Comparison of ENCODE assay signal across 8 cellular contexts in genomic region chr15:68817304-68818087, GRCh38. TPM values are rescaled to one million over a fixed set of nuclear protein-coding genes. Genes with fewer than 3 reads are reported as not detected.
DNase-seq lines count a peak whose midpoint lies in the region; ATAC-seq and TF ChIP-seq lines count a peak whose summit lies in the region.

No MANE protein-coding gene starts in this region.

- H3K9me3 ChIP-seq in endodermal cell (ENCODE audit: control insufficient read depth, low read length), result no peaks in the 10 kb centered on the region

- no peaks in the 10 kb centered on the region for H3K27me3 ChIP-seq in endodermal cell (ENCODE audit: control insufficient read depth, insufficient read depth, low read length, poor library complexity, severe bottlenecking)

- H3K27ac Mint-ChIP-seq in endodermal cell, result peak overlapping the region; percentile 98

- peaks cover 8% of the 10 kb centered on the region for H3K27me3 Mint-ChIP-seq in endodermal cell (ENCODE audit: insufficient read depth)

- peak overlapping the region; percentile 96 for H3K4me3 ChIP-seq in endodermal cell (ENCODE audit: low read length)

- peak overlapping the region; percentile 91 for H3K9ac ChIP-seq in endodermal cell (ENCODE audit: extremely low read depth, low read length, poor library complexity, severe bottlenecking)

- peak overlapping the region; percentile 91 for H3K4me3 Mint-ChIP-seq in endodermal cell

- ATAC-seq in HG02885 (IDR thresholded peaks at IDR 0.05; ENCODE audit: poor library complexity, unreplicated experiment) (peak; percentile 26), HG03469 (IDR thresholded peaks at IDR 0.05; ENCODE audit: unreplicated experiment) (no peak)

- DNase-seq in GF-D8 (lab: John Stamatoyannopoulos, UW) (peak; percentile 58), NOMO-1 (lab: John Stamatoyannopoulos, UW; ENCODE audit: unreplicated experiment in 2 of 2) (peak; percentile 75 to 79), endodermal cell (peak; percentile 86), middle frontal gyrus (ENCODE audit: extremely low spot score, low spot score) (peak; percentile 35)
- DNase-seq in activated CD8-positive, alpha-beta memory T cell treated with anti-CD3 and anti-CD28 coated beads, Interleukin-2, amount 50 U/mL, for 4 hours, result peak; percentile 78
- DNase-seq in stimulated activated CD8-positive, alpha-beta memory T cell treated with anti-CD3 and anti-CD28 coated beads, Interleukin-2, amount 100 ng/mL, for 48 hours (ENCODE audit: low read depth in 2 of 2), result peak; percentile 46 to 65

- WGBS in endodermal cell (ENCODE audit: insufficient coverage in 1 of 2, insufficient read length in 1 of 2), 2 experiments, result 0 to 1% methylated on average over 16 to 61 of the region's 64 CpGs

- H3K36me3 Mint-ChIP-seq in endodermal cell (ENCODE audit: low read depth), result peaks cover 11% of the 10 kb centered on the region

- H3K27ac ChIP-seq in endodermal cell (ENCODE audit: low read depth, low read length), result peak overlapping the region; percentile 94

- TF ChIP-seq CTCF in endodermal cell (conservative IDR thresholded peaks at IDR 0.05), result no peak

- H3K9me3 Mint-ChIP-seq in endodermal cell, result no peaks in the 10 kb centered on the region

- H3K4me1 ChIP-seq in endodermal cell (ENCODE audit: control insufficient read depth, insufficient read depth, low read length), result peaks cover 5% of the 10 kb centered on the region

- peaks cover 21% of the 10 kb centered on the region for H3K36me3 ChIP-seq in endodermal cell (ENCODE audit: control insufficient read depth, insufficient read depth, low read length)

- peaks cover 46% of the 10 kb centered on the region for H3K4me1 Mint-ChIP-seq in endodermal cell

RNA-seq across cellular contexts. Expression of gene ANP32A, which starts 3.2 kb away (rescaled TPM):
- 100 to 1,000 TPM; 346 to 385 TPM for total RNA-seq in endodermal cell
- 302 TPM for polyA plus RNA-seq in endodermal cell (2013, experiment 1 of 2)
- 289 TPM for polyA plus RNA-seq in endodermal cell (2013, experiment 2 of 2)

Comparison
In these comparisons a context has a peak if more than half of its experiments do, and no peak if none do; other contexts are left out.
1. DNase-seq: peak in every context shown above with its lines; median percentile 86 in endodermal cell; 78 in activated CD8-positive, alpha-beta memory T cell treated with anti-CD3 and anti-CD28 coated beads, Interleukin-2, amount 50 U/mL, for 4 hours; 77 in NOMO-1; 58 in GF-D8; 56 in stimulated activated CD8-positive, alpha-beta memory T cell treated with anti-CD3 and anti-CD28 coated beads, Interleukin-2, amount 100 ng/mL, for 48 hours; 35 in middle frontal gyrus.